Comparison of ENCODE assay signal across 24 cellular contexts in the genomic region with DNA sequence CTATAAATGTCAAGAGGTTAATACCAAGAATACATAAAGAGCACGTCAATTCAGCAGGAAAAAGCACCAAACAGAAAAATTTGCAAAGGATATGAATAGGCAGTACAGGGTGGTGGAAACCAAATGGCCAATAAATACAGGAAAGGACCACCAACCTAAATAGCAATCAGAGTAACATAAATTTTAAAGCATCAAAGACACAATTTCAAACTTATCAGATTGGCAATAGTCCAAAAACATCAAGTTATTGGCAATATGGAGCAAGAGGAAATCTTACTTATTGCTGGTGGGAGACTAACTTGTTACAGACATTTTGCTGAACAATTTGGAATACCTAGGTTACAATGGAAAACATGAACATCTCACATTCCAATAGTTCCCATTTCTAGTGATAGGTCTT.
"Had no signal": no experiment of that assay in that cellular context is flagged by ENCODE, and none has a peak within 500 bp of the region (broad histone marks: within the 10 kb centered on the region; RNA-seq: fewer than 3 reads in every experiment).

No MANE protein-coding gene starts in this region.

- H3K4me1 ChIP-seq: SJSA1 had no signal

- H3K27me3 ChIP-seq: SJSA1 had no signal

- H3K9me3 ChIP-seq: SJSA1 had no signal

- H3K4me2 ChIP-seq: KMS-11 had no signal

- H3K9ac ChIP-seq: KMS-11 had no signal

- DNase-seq: IMR-90, MV-4-11, NCI-H1048, NCI-H1105, NCI-H1417, NCI-H1436 treated with DMSO at 0.1 percent for 48 hours, NCI-H1694, NCI-H1930, NCI-H2081, NCI-H2171, NCI-H226, NCI-H446, NCI-H510A, NCI-H524 treated with DMSO at 0.1 percent for 48 hours, NCI-H69, NCI-H774, Right ventricle myocardium superior, RPMI8226, SIG-M5 had no signal

- H3K27ac ChIP-seq: KMS-11, SJSA1, SK-N-MC had no signal

- H3K4me3 ChIP-seq: SJSA1, SK-N-MC had no signal

- FAIRE-seq: HepG2, RCC 7860 had no signal

- ATAC-seq: HepG2 had no signal
